9 cellular contexts compared by ENCODE assay signal in the genomic region with DNA sequence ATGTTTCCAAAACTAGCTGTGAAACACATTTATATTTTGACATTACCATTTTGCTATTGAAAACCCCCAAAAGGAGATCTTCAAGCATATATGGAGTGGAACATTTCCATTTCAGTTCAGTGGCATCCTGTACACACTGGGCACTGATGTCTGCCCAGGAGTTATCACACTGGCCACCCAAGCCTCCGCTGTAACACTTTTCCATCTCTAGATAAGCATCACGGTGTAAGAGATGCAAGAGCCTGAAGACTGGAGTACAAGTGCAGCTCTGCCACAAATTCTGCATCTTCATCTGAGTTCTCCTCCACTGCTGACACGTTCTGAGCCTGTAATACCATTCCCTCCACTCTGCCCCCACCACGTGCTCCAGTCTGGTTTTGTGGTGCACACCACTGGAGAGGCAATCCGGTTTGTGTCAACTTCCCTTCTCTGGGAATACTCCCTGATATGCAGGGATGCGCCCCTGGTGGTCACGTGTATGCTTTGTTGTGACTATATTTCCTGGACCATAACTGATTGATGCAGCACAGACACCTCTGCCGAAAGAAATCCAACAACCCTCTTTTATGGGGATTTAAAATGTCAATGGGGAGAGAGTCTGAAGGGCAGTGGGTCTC. TPM values are rescaled to one million over a fixed set of nuclear protein-coding genes. Genes with fewer than 3 reads are reported as not detected.
DNase-seq lines count a peak whose midpoint lies in the region; ATAC-seq and TF ChIP-seq lines count a peak whose summit lies in the region.
"Had no signal": no experiment of that assay in that cellular context is flagged by ENCODE, and none has a peak within 500 bp of the region (broad histone marks: within the 10 kb centered on the region; RNA-seq: fewer than 3 reads in every experiment).

No MANE protein-coding gene starts in this region.

- no peaks in the 10 kb centered on the region for H3K9me3 ChIP-seq in DOHH2 (ENCODE audit: control insufficient read depth, insufficient read depth, low read length)

- DNase-seq in LoVo (ENCODE audit: low spot score) (peak; percentile 51), dermis blood vessel endothelial cell (peak; percentile 73), neural crest cell (ENCODE audit: low read depth, low spot score) (no peak), NCI-H1105 (lab: John Stamatoyannopoulos, UW) (no peak)
- no peak for DNase-seq in stimulated activated CD4-positive, alpha-beta T cell treated with anti-CD3 and anti-CD28 coated beads, Interleukin-1b, Interleukin-23, amount 100 ng/mL, for 48 hours

- H3K27ac ChIP-seq in DOHH2 (ENCODE audit: low read depth, low read length): no peak overlapping the region

- ATAC-seq in GM19463 (IDR thresholded peaks at IDR 0.05; ENCODE audit: unreplicated experiment): no peak
- ATAC-seq in GM18505 (IDR thresholded peaks at IDR 0.05; ENCODE audit: unreplicated experiment): no peak

- H3K27me3 ChIP-seq in DOHH2 (ENCODE audit: control insufficient read depth, low read length): no peaks in the 10 kb centered on the region

- peaks cover 7% of the 10 kb centered on the region for H3K4me1 Mint-ChIP-seq in neural crest cell

- TF ChIP-seq CTCF in DOHH2 (IDR thresholded peaks at IDR 0.05; ENCODE audit: low read depth, low read length, poor library complexity, severe bottlenecking): peak; percentile 63
- peak; percentile 54 for TF ChIP-seq CTCF in neural crest cell (conservative IDR thresholded peaks at IDR 0.05)

- H3K4me3 ChIP-seq in DOHH2 (ENCODE audit: low read length): no peak overlapping the region

- peaks cover 3% of the 10 kb centered on the region for H3K36me3 ChIP-seq in DOHH2 (ENCODE audit: control insufficient read depth, low read length)

- H3K4me3 Mint-ChIP-seq in neural crest cell: no peak overlapping the region
- H3K4me3 Mint-ChIP-seq: T-helper 1 cell treated with Interleukin-12 subunit alpha and Interleukin-12 subunit beta and Interleukin-4 antibody, amounts not matched to agents 30 μg/mL and 1 μg/mL, for 36 hours had no signal

- TF ChIP-seq POLR2A in GM18505 (IDR thresholded peaks at IDR 0.05; ENCODE audit: borderline replicate concordance, extremely low read depth, insufficient read depth, insufficient read length): no peak

- H3K36me3 Mint-ChIP-seq in neural crest cell (ENCODE audit: low read depth): no peaks in the 10 kb centered on the region

- no peak overlapping the region for H3K4me2 ChIP-seq in DOHH2 (ENCODE audit: low read length)

- peaks cover 48% of the 10 kb centered on the region for H3K4me1 ChIP-seq in DOHH2 (ENCODE audit: control insufficient read depth, low read length)

- H3K27me3 Mint-ChIP-seq in neural crest cell (ENCODE audit: low read depth): no peaks in the 10 kb centered on the region

- H3K9me3 Mint-ChIP-seq in neural crest cell: peaks cover 4% of the 10 kb centered on the region
- H3K9me3 Mint-ChIP-seq: T-helper 1 cell treated with Interleukin-12 subunit alpha and Interleukin-12 subunit beta and Interleukin-4 antibody, amounts not matched to agents 30 μg/mL and 1 μg/mL, for 36 hours had no signal

- peaks cover 97% of the 10 kb centered on the region for H3K79me2 ChIP-seq in DOHH2 (ENCODE audit: control insufficient read depth, low read length)

- 0 out of 2 replicates have a peak, but pooled peaks cover 2% of the 10 kb centered on the region for H3F3A ChIP-seq in DOHH2 (ENCODE audit: control insufficient read depth, insufficient read depth)

- no peaks in the 10 kb centered on the region for H3K9me2 ChIP-seq in DOHH2 (replicated peaks; ENCODE audit: control insufficient read depth, low read length)

- peaks cover 8% of the 10 kb centered on the region; the same call in 1 of the 2 replicates for H4K20me1 ChIP-seq in DOHH2 (ENCODE audit: control insufficient read depth, insufficient read depth, low read depth, low read length)

- H3K27ac Mint-ChIP-seq in neural crest cell (ENCODE audit: unreplicated experiment): no peak overlapping the region
- H3K27ac Mint-ChIP-seq: T-helper 1 cell treated with Interleukin-12 subunit alpha and Interleukin-12 subunit beta and Interleukin-4 antibody, amounts not matched to agents 30 μg/mL and 1 μg/mL, for 36 hours had no signal

RNA-seq across cellular contexts. Expression of gene SPTLC2, which starts 12.7 kb away (rescaled TPM):
- 104 and 143 TPM in 2 replicates for total RNA-seq in dermis blood vessel endothelial cell
- total RNA-seq in neural crest cell: 27.3 and 30.2 TPM in 2 replicates

Comparison
In these comparisons a context has a peak if more than half of its experiments do, and no peak if none do; other contexts are left out.
1. DNase-seq: peak in LoVo (single experiment) and dermis blood vessel endothelial cell (single experiment); none in neural crest cell (single experiment), stimulated activated CD4-positive, alpha-beta T cell treated with anti-CD3 and anti-CD28 coated beads, Interleukin-1b, Interleukin-23, amount 100 ng/mL, for 48 hours (single experiment) and NCI-H1105 (single experiment).